14 cellular contexts compared by ENCODE assay signal in the genomic region with DNA sequence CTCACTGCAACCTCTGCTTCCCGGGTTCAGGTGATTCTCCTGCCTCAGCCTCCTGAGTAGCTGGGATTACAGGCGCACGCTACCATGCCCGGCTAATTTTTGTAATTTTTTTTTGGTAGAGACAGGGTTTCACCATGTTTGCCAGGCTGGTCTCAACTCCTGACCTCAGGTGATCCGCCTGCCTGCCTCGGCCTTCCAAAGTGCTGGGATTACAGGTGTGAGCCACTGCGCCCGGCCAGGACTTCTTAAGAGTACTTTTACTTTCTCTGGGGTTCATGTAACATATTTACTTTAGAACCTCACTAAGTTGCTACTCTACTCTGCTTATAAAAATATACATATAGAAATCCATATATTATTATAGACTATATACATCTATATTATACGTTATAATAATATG. TPM values are rescaled to one million over a fixed set of nuclear protein-coding genes. Genes with fewer than 3 reads are reported as not detected.
DNase-seq lines count a peak whose midpoint lies in the region; ATAC-seq and TF ChIP-seq lines count a peak whose summit lies in the region.
"Not testable (repeated sequence)": the region's sequence is repeated elsewhere in the genome, so short reads cannot be mapped to it uniquely, and the experiment has no call there.
"Had no signal": no experiment of that assay in that cellular context is flagged by ENCODE, and none has a peak within 500 bp of the region (broad histone marks: within the 10 kb centered on the region; RNA-seq: fewer than 3 reads in every experiment).

No MANE protein-coding gene starts in this region.

- not testable (repeated sequence) for H3K4me1 Mint-ChIP-seq in CD4-positive, CD25-positive, alpha-beta regulatory T cell; activated CD4-positive, alpha-beta T cell treated with anti-CD3 and anti-CD28 coated beads for 36 hours

- not testable (repeated sequence) for H3K27ac ChIP-seq in CD4-positive, CD25-positive, alpha-beta regulatory T cell (ENCODE audit: insufficient read depth, low read length, poor library complexity, severe bottlenecking); MM.1S (ENCODE audit: low read length); esophagus muscularis mucosa (replicated peaks in 1 of 4); rectal smooth muscle tissue (ENCODE audit: low read depth, low read length); thoracic aorta

- H4K20me1 ChIP-seq in MM.1S (ENCODE audit: insufficient read depth, low read length): not testable (repeated sequence)

- not testable (repeated sequence) for H3K27me3 ChIP-seq in CD4-positive, CD25-positive, alpha-beta regulatory T cell (ENCODE audit: control insufficient read depth, insufficient read depth, low read length); MM.1S (replicated peaks; ENCODE audit: insufficient read depth, low read length); adipocyte (replicated peaks; ENCODE audit: control insufficient read depth, insufficient read depth, low read length); esophagus muscularis mucosa; rectal smooth muscle tissue (ENCODE audit: control insufficient read depth, insufficient read depth, low read length); thoracic aorta (replicated peaks; ENCODE audit: insufficient read depth)

- DNase-seq in CD4-positive, CD25-positive, alpha-beta regulatory T cell; MM.1S; activated CD4-positive, alpha-beta T cell treated with anti-CD3 and anti-CD28 coated beads for 36 hours; adipocyte (ENCODE audit: low read depth); esophagus muscularis mucosa (ENCODE audit: extremely low spot score); thoracic aorta (ENCODE audit: low spot score): not testable (repeated sequence)
- DNase-seq in mucosa of descending colon: peak in 2 of 3 donors; percentile 33 to 59

- not testable (repeated sequence) for H3F3A ChIP-seq in MM.1S (ENCODE audit: insufficient read depth, low read length)

- TF ChIP-seq CTCF in MM.1S (IDR thresholded peaks at IDR 0.05; ENCODE audit: low read length); esophagus muscularis mucosa (IDR thresholded peaks at IDR 0.05); mucosa of descending colon (IDR thresholded peaks at IDR 0.05); thoracic aorta (IDR thresholded peaks at IDR 0.05): not testable (repeated sequence)

- peak overlapping the region; percentile 86 for H3K4me3 ChIP-seq in CD4-positive, CD25-positive, alpha-beta regulatory T cell (ENCODE audit: low read depth, low read length)
- H3K4me3 ChIP-seq in MM.1S (ENCODE audit: low read length); mucosa of descending colon: not testable (repeated sequence)
- H3K4me3 ChIP-seq in adipocyte (ENCODE audit: low read length): peak overlapping the region; percentile 68
- H3K4me3 ChIP-seq in esophagus muscularis mucosa: peak overlapping the region; percentile 27 to 50 (median 40)
- peak overlapping the region; percentile 67 for H3K4me3 ChIP-seq in rectal smooth muscle tissue (ENCODE audit: low read length)
- peak overlapping the region; percentile 45 for H3K4me3 ChIP-seq in thoracic aorta

- H3K36me3 ChIP-seq in CD4-positive, CD25-positive, alpha-beta regulatory T cell (ENCODE audit: control insufficient read depth, insufficient read depth, low read length); MM.1S (replicated peaks; ENCODE audit: insufficient read depth, low read length); adipocyte (ENCODE audit: control insufficient read depth, insufficient read depth, low read length, severe bottlenecking); esophagus muscularis mucosa; mucosa of descending colon (ENCODE audit: low read depth); rectal smooth muscle tissue (ENCODE audit: control insufficient read depth, insufficient read depth, low read length); thoracic aorta: not testable (repeated sequence)

- TF ChIP-seq POLR2A in esophagus muscularis mucosa (IDR thresholded peaks at IDR 0.05; ENCODE audit: low read depth): not testable (repeated sequence)

- intact Hi-C loops in activated CD4-positive, alpha-beta T cell treated with anti-CD3 and anti-CD28 coated beads for 36 hours (cut with DNase I, micrococcal nuclease): loop anchor here (1.0 to 10.0 kb wide), 4 partner anchors 114 to 394 kb away; no protein-coding TSS in a partner anchor
- intact Hi-C loops in esophagus muscularis mucosa (cut with DNase I): loop anchor here (2.0 to 5.0 kb wide), 2 partner anchors 114 to 312 kb away; a partner anchor contains a TSS
- intact Hi-C loops in mucosa of descending colon (cut with DNase I, micrococcal nuclease): loop anchor here (5.0 kb wide), 3 partner anchors 114 to 394 kb away; a partner anchor contains a TSS

- ATAC-seq in CD4-positive, CD25-positive, alpha-beta regulatory T cell (ENCODE audit: low read depth in 2 of 2); activated CD4-positive, alpha-beta T cell treated with anti-CD3 and anti-CD28 coated beads for 36 hours; thoracic aorta (ENCODE audit: insufficient number of reproducible peaks, low FRiP score, low read depth): not testable (repeated sequence)
- peak; percentile 6 for ATAC-seq in mucosa of descending colon

- peak overlapping the region in 2 of 4 donors; percentile 70 to 87 for H3K4me3 Mint-ChIP-seq in CD4-positive, CD25-positive, alpha-beta regulatory T cell
- peak overlapping the region; percentile 54 for H3K4me3 Mint-ChIP-seq in activated CD4-positive, alpha-beta T cell treated with anti-CD3 and anti-CD28 coated beads for 36 hours

- H3K9ac ChIP-seq in MM.1S (ENCODE audit: low read length); adipocyte (ENCODE audit: low read length); rectal smooth muscle tissue (ENCODE audit: low read length): not testable (repeated sequence)

- not testable (repeated sequence) for H3K9me3 Mint-ChIP-seq in CD4-positive, CD25-positive, alpha-beta regulatory T cell; activated CD4-positive, alpha-beta T cell treated with anti-CD3 and anti-CD28 coated beads for 36 hours (ENCODE audit: low read depth)

- not testable (repeated sequence) for TF ChIP-seq EP300 in esophagus muscularis mucosa (IDR thresholded peaks at IDR 0.05)

- not testable (repeated sequence) for H3K27ac Mint-ChIP-seq in CD4-positive, CD25-positive, alpha-beta regulatory T cell; activated CD4-positive, alpha-beta T cell treated with anti-CD3 and anti-CD28 coated beads for 36 hours

- not testable (repeated sequence) for H3K79me2 ChIP-seq in MM.1S (ENCODE audit: low read length)

- CTCF ChIA-PET in activated CD4-positive, alpha-beta T cell treated with anti-CD3 and anti-CD28 coated beads for 36 hours (lab: Charles Lee): interaction anchor here (0.6 to 7.5 kb wide), 18 partner anchors 8 to 1760 kb away, joined by 3 to 98 read pairs (median 4); no protein-coding TSS in a partner anchor

- H2AFZ ChIP-seq in MM.1S (ENCODE audit: low read length): not testable (repeated sequence)

- WGBS in esophagus muscularis mucosa: 58% methylated on average over 9 of the region's 9 CpGs

- H3K27me3 Mint-ChIP-seq in CD4-positive, CD25-positive, alpha-beta regulatory T cell: peaks cover 12% of the 10 kb centered on the region
- H3K27me3 Mint-ChIP-seq in activated CD4-positive, alpha-beta T cell treated with anti-CD3 and anti-CD28 coated beads for 36 hours: not testable (repeated sequence)

- POLR2A ChIA-PET in activated CD4-positive, alpha-beta T cell treated with anti-CD3 and anti-CD28 coated beads for 36 hours (lab: Charles Lee): interaction anchor here (0.6 kb wide), 2 partner anchors 83 to 154 kb away, joined by 4 to 5 read pairs; no protein-coding TSS in a partner anchor

- not testable (repeated sequence) for H3K36me3 Mint-ChIP-seq in CD4-positive, CD25-positive, alpha-beta regulatory T cell; activated CD4-positive, alpha-beta T cell treated with anti-CD3 and anti-CD28 coated beads for 36 hours (ENCODE audit: low read depth)

- H3K4me2 ChIP-seq in MM.1S (ENCODE audit: low read depth, low read length): peak overlapping the region; percentile 64; the same call in 1 of the 2 replicates

- not testable (repeated sequence) for H3K9me3 ChIP-seq in CD4-positive, CD25-positive, alpha-beta regulatory T cell (ENCODE audit: control insufficient read depth in 2 of 2, low read length in 2 of 2); MM.1S (replicated peaks; ENCODE audit: insufficient read depth, low read length); adipocyte (ENCODE audit: control insufficient read depth, low read length); esophagus muscularis mucosa; mucosa of descending colon; thoracic aorta

- not testable (repeated sequence) for H3K9me2 ChIP-seq in MM.1S (replicated peaks; ENCODE audit: insufficient read depth, low read length)

- H3K4me1 ChIP-seq in CD4-positive, CD25-positive, alpha-beta regulatory T cell (ENCODE audit: control insufficient read depth, insufficient read depth, low read length, poor library complexity, severe bottlenecking); MM.1S (ENCODE audit: low read length); rectal smooth muscle tissue (ENCODE audit: control insufficient read depth, insufficient read depth, low read length); thoracic aorta (ENCODE audit: control insufficient read depth in 1 of 2, low read depth in 2 of 2): not testable (repeated sequence)
- H3K4me1 ChIP-seq in adipocyte (ENCODE audit: control insufficient read depth, insufficient read depth, low read length) (peaks cover 18% of the 10 kb centered on the region), esophagus muscularis mucosa (peaks cover 5 to 11% (median 8%) of the 10 kb centered on the region in 4 donors), mucosa of descending colon (ENCODE audit: low read depth) (peaks cover 16% of the 10 kb centered on the region)

RNA-seq across cellular contexts. Expression of a gene that starts 31.2 kb away (rescaled TPM):
- total RNA-seq in CD4-positive, CD25-positive, alpha-beta regulatory T cell: 0.42 TPM
- not detected for polyA plus RNA-seq in CD4-positive, CD25-positive, alpha-beta regulatory T cell
- not detected for total RNA-seq in activated CD4-positive, alpha-beta T cell treated with anti-CD3 and anti-CD28 coated beads for 36 hours
- total RNA-seq in esophagus muscularis mucosa (under 1 TPM in 1 of 4 donors, not detected in 3; 0.23 TPM), mucosa of descending colon (10 to 100 TPM in 1 of 3 donors, 1 to 10 TPM in 2; 5.9 to 11.6 (median 6.9) TPM), thoracic aorta (not detected)
- total RNA-seq: glomerular endothelial cell, left cardiac atrium, mononuclear cell, osteocyte, sciatic nerve, ureter had no signal
